ENCODE assay signal across 8 cellular contexts in genomic region chr1:226407497-226408284, GRCh38. TPM values are rescaled to one million over a fixed set of nuclear protein-coding genes. Genes with fewer than 3 reads are reported as not detected.
DNase-seq lines count a peak whose midpoint lies in the region; ATAC-seq, FAIRE-seq and TF ChIP-seq lines count a peak whose summit lies in the region.

PARP1 (minus strand) TSS chr1:226408093; CDS start chr1:226407929, 164 bp downstream.

- intact Hi-C loops in kidney (cut with DNase I), result no loop called here

- H3K4me3 ChIP-seq in kidney (ENCODE audit: low read length in 2 of 2), result peak within 1 kb of the TSS; percentile 75 to 88

- H3K9me3 ChIP-seq in kidney (ENCODE audit: control insufficient read depth in 1 of 2, low read length in 2 of 2), result no peaks in the 10 kb centered on the region

- H3K4me1 Mint-ChIP-seq in central memory CD8-positive, alpha-beta T cell, result peaks cover 54% of the 10 kb centered on the region

- H3K27me3 Mint-ChIP-seq in central memory CD8-positive, alpha-beta T cell, result no peaks in the 10 kb centered on the region

- H3K4me1 ChIP-seq in kidney (ENCODE audit: control insufficient read depth in 1 of 2, insufficient read depth in 1 of 2, low read depth in 1 of 2, low read length in 2 of 2), result peaks cover 9 to 16% of the 10 kb centered on the region in 2 donors

- peak within 1 kb of the TSS in 1 of 2 donors; percentile 75 for H3K9ac ChIP-seq in kidney (ENCODE audit: low read length in 2 of 2)

- FAIRE-seq in kidney (lab: Jason Lieb, UNC), result no peak

- peaks cover 21% of the 10 kb centered on the region for H3K36me3 Mint-ChIP-seq in central memory CD8-positive, alpha-beta T cell (ENCODE audit: insufficient read depth)

- H3K27ac ChIP-seq in kidney (ENCODE audit: low read depth in 2 of 2, low read length in 2 of 2), result peak within 1 kb of the TSS; percentile 52 to 71

- peak within 1 kb of the TSS; percentile 94 for H3K4me3 Mint-ChIP-seq in central memory CD8-positive, alpha-beta T cell

- ATAC-seq in GM19035 (IDR thresholded peaks at IDR 0.05; ENCODE audit: unreplicated experiment) (peak; percentile 78), HG03342 (IDR thresholded peaks at IDR 0.05; ENCODE audit: unreplicated experiment) (peak; percentile 74)
- peak; percentile 92 to 95 for ATAC-seq in activated CD4-positive, CD25-positive, alpha-beta regulatory T cell treated with anti-CD3 and anti-CD28 coated beads, Interleukin-2, amount 50 U/mL, for 24 hours
- ATAC-seq in central memory CD8-positive, alpha-beta T cell (replicated peaks; ENCODE audit: extremely low read depth, poor library complexity, severe bottlenecking), result peak; percentile 84

- no peaks in the 10 kb centered on the region for H3K36me3 ChIP-seq in kidney (ENCODE audit: control insufficient read depth in 1 of 2, insufficient read depth in 2 of 2, low read length in 2 of 2)

- DNase-seq in Ammon's horn (ENCODE audit: low spot score) (peak; percentile 88), NCI-H446 treated with DMSO at 0.1 percent for 48 hours (lab: John Stamatoyannopoulos, UW) (peak; percentile 72), kidney (peak; percentile 97)
- DNase-seq in central memory CD8-positive, alpha-beta T cell (ENCODE audit: low spot score in 2 of 2), result peak; percentile 82 to 88
- DNase-seq in stimulated activated CD4-positive, alpha-beta T cell treated with anti-CD3 and anti-CD28 coated beads, Interleukin-15, amount 100 ng/mL, for 24 hours, result peak; percentile 95

- H3K9me3 Mint-ChIP-seq in central memory CD8-positive, alpha-beta T cell, result no peaks in the 10 kb centered on the region

- TF ChIP-seq CTCF in kidney (IDR thresholded peaks at IDR 0.05; ENCODE audit: borderline replicate concordance, extremely low read depth, insufficient read depth), result peak; percentile 59

- H3K27ac Mint-ChIP-seq in central memory CD8-positive, alpha-beta T cell (ENCODE audit: low read depth), result peak within 1 kb of the TSS; percentile 94

RNA-seq across cellular contexts. Expression of gene PARP1, which starts in this region (rescaled TPM):
- total RNA-seq in kidney, result 71.1 TPM
- 37.9 TPM for polyA plus RNA-seq in kidney (ENCODE audit: insufficient read depth, low read depth, low replicate concordance)

Comparison
In these comparisons a context has a peak if more than half of its experiments do, and no peak if none do; other contexts are left out.
1. Peak in every context shown above with its lines: DNase-seq, ATAC-seq, H3K4me3 ChIP-seq and H3K27ac ChIP-seq.